In genomic region chr4:41050840-41051775, GRCh38 we compare ENCODE assay signal across 16 cellular contexts.
DNase-seq lines count a peak whose midpoint lies in the region; ATAC-seq and TF ChIP-seq lines count a peak whose summit lies in the region.
"Had no signal": no experiment of that assay in that cellular context is flagged by ENCODE, and none has a peak within 500 bp of the region (broad histone marks: within the 10 kb centered on the region; RNA-seq: fewer than 3 reads in every experiment).

No MANE protein-coding gene starts in this region.

- TF ChIP-seq CTCF in cardiac fibroblast (IDR thresholded peaks at IDR 0.05; ENCODE audit: low read depth, low read length) = no peak
- no peak for TF ChIP-seq CTCF in heart right ventricle (IDR thresholded peaks at IDR 0.05)
- TF ChIP-seq CTCF in osteocyte (IDR thresholded peaks at IDR 0.05) = no peak
- TF ChIP-seq CTCF in uterus (IDR thresholded peaks at IDR 0.05) = no peak
- TF ChIP-seq CTCF in MM.1S (IDR thresholded peaks at IDR 0.05; ENCODE audit: low read length) = no peak

- no peaks in the 10 kb centered on the region for H3K9me2 ChIP-seq in MM.1S (replicated peaks; ENCODE audit: insufficient read depth, low read length)

- H3K27me3 ChIP-seq in heart right ventricle (no peaks in the 10 kb centered on the region), uterus (no peaks in the 10 kb centered on the region), MM.1S (replicated peaks; ENCODE audit: insufficient read depth, low read length) (no peaks in the 10 kb centered on the region)
- H3K27me3 ChIP-seq: brain microvascular endothelial cell had no signal

- H3K9me3 Mint-ChIP-seq in osteocyte (ENCODE audit: unreplicated experiment) = no peaks in the 10 kb centered on the region

- peaks cover 5% of the 10 kb centered on the region for H3K36me3 Mint-ChIP-seq in osteocyte (ENCODE audit: unreplicated experiment)
- H3K36me3 Mint-ChIP-seq: activated naive CD4-positive, alpha-beta T cell treated with anti-CD3 and anti-CD28 coated beads, Interleukin-2, amount 50 U/mL, for 72 hours had no signal

- H4K20me1 ChIP-seq in MM.1S (ENCODE audit: insufficient read depth, low read length) = no peaks in the 10 kb centered on the region

- H3K4me3 Mint-ChIP-seq in osteocyte (ENCODE audit: unreplicated experiment) = no peak overlapping the region
- H3K4me3 Mint-ChIP-seq: nephron progenitor cell; stimulated activated naive CD8-positive, alpha-beta T cell treated with anti-CD3 and anti-CD28 coated beads, Interleukin-15, amount 100 ng/mL, for 72 hours had no signal

- intact Hi-C loops in heart right ventricle (cut with DNase I) (loop anchor here in 5 of 10 donors (5.0 to 10.0 kb wide), 5 partner anchors 41 to 164 kb away; partner anchors contain the start of gene APBB2 (in 4 of the 5)), uterus (cut with DNase I; ENCODE audit: low total_unique reads) (no loop called here)

- peak; percentile 56 to 92 (median 87) for ATAC-seq in heart right ventricle
- ATAC-seq: activated naive CD4-positive, alpha-beta T cell treated with anti-CD3 and anti-CD28 coated beads, Interleukin-2, amount 50 U/mL, for 72 hours; esophagus mucosa; stimulated activated naive CD8-positive, alpha-beta T cell treated with anti-CD3 and anti-CD28 coated beads, Interleukin-15, amount 100 ng/mL, for 72 hours had no signal

- no peaks in the 10 kb centered on the region for H3K27me3 Mint-ChIP-seq in osteocyte (ENCODE audit: unreplicated experiment)

- DNase-seq in cardiac fibroblast (ENCODE audit: low read depth in 2 of 2) (peak; percentile 20 to 45), heart right ventricle (peak in 1 of 2 donors; percentile 57), osteocyte (ENCODE audit: extremely low spot score, unreplicated experiment) (no peak), uterus (no peak), MM.1S (no peak), C1 segment of cervical spinal cord (lab: John Stamatoyannopoulos, UW) (no peak)
- DNase-seq in activated CD4-positive, alpha-beta T cell treated with anti-CD3 and anti-CD28 coated beads, Interleukin-2, amount 50 U/mL, for 48 hours = no peak
- DNase-seq: activated CD4-positive, alpha-beta T cell treated with anti-CD3 and anti-CD28 coated beads, Interleukin-2, amount 50 U/mL, for 1 hour; brain microvascular endothelial cell; IMR-90; NCI-H1930; nephron progenitor cell; stimulated activated naive CD8-positive, alpha-beta T cell treated with anti-CD3 and anti-CD28 coated beads, Interleukin-15, amount 100 ng/mL, for 72 hours had no signal

- no peak overlapping the region for H2AFZ ChIP-seq in MM.1S (ENCODE audit: low read length)

- H3K36me3 ChIP-seq in heart right ventricle (no peaks in the 10 kb centered on the region), uterus (no peaks in the 10 kb centered on the region), MM.1S (replicated peaks; ENCODE audit: insufficient read depth, low read length) (no peaks in the 10 kb centered on the region)
- H3K36me3 ChIP-seq: HAP-1 had no signal

- H3K27ac ChIP-seq in heart right ventricle (peak overlapping the region; percentile 64 to 94 (median 78)), uterus (peak overlapping the region; percentile 21 to 29), MM.1S (ENCODE audit: low read length) (no peak overlapping the region)
- H3K27ac ChIP-seq: brain microvascular endothelial cell had no signal

- peak overlapping the region; percentile 15 for H3K27ac Mint-ChIP-seq in osteocyte (ENCODE audit: unreplicated experiment)
- H3K27ac Mint-ChIP-seq: activated naive CD4-positive, alpha-beta T cell treated with anti-CD3 and anti-CD28 coated beads, Interleukin-2, amount 50 U/mL, for 72 hours; nephron progenitor cell; stimulated activated naive CD8-positive, alpha-beta T cell treated with anti-CD3 and anti-CD28 coated beads, Interleukin-15, amount 100 ng/mL, for 72 hours had no signal

- WGBS in heart right ventricle, 2 donors = 54 to 64% methylated on average over 11 of the region's 11 CpGs

- peaks cover 4 to 62% (median 17%) of the 10 kb centered on the region in 9 donors for H3K4me1 ChIP-seq in heart right ventricle
- H3K4me1 ChIP-seq in uterus = peaks cover 0 to 4% of the 10 kb centered on the region in 2 donors
- no peaks in the 10 kb centered on the region for H3K4me1 ChIP-seq in MM.1S (ENCODE audit: low read length)
- H3K4me1 ChIP-seq: HAP-1 had no signal

- no peak for TF ChIP-seq POLR2A in uterus (IDR thresholded peaks at IDR 0.05)

- H3K79me2 ChIP-seq in MM.1S (ENCODE audit: low read length) = no peaks in the 10 kb centered on the region

- H3K9me3 ChIP-seq in heart right ventricle (no peaks in the 10 kb centered on the region), uterus (no peaks in the 10 kb centered on the region), MM.1S (replicated peaks; ENCODE audit: insufficient read depth, low read length) (no peaks in the 10 kb centered on the region)
- H3K9me3 ChIP-seq: HAP-1 had no signal

- no peaks in the 10 kb centered on the region for H3F3A ChIP-seq in MM.1S (ENCODE audit: insufficient read depth, low read length)

- H3K4me3 ChIP-seq in cardiac fibroblast (replicated peaks in 1 of 2; ENCODE audit: low read depth in 2 of 2, low read length in 2 of 2) (no peak overlapping the region), heart right ventricle (peak overlapping the region in 7 of 10 donors; percentile 3 to 49 (median 38)), uterus (no peak overlapping the region), MM.1S (ENCODE audit: low read length) (no peak overlapping the region)
- H3K4me3 ChIP-seq: HAP-1 had no signal

- H3K4me2 ChIP-seq in MM.1S (ENCODE audit: low read depth, low read length) = no peak overlapping the region

- peaks cover 16% of the 10 kb centered on the region for H3K4me1 Mint-ChIP-seq in osteocyte (ENCODE audit: unreplicated experiment)
- H3K4me1 Mint-ChIP-seq: nephron progenitor cell; stimulated activated naive CD8-positive, alpha-beta T cell treated with anti-CD3 and anti-CD28 coated beads, Interleukin-15, amount 100 ng/mL, for 72 hours had no signal

- no peak overlapping the region for H3K9ac ChIP-seq in MM.1S (ENCODE audit: low read length)

Comparison
In these comparisons a context has a peak if more than half of its experiments do, and no peak if none do; other contexts are left out.
1. DNase-seq: peak in cardiac fibroblast (2 of 2); none in osteocyte (single experiment), uterus (0 of 2), activated CD4-positive, alpha-beta T cell treated with anti-CD3 and anti-CD28 coated beads, Interleukin-2, amount 50 U/mL, for 48 hours (0 of 2), MM.1S (single experiment) and C1 segment of cervical spinal cord (0 of 14).
2. H3K4me3 ChIP-seq: peak in heart right ventricle (7 of 10); none in cardiac fibroblast (0 of 2), uterus (0 of 2) and MM.1S (single experiment).